ENCODE assay signal across 8 cellular contexts in genomic region chr17:62692721-62693431, GRCh38.
DNase-seq lines count a peak whose midpoint lies in the region; TF ChIP-seq lines count a peak whose summit lies in the region.

No MANE protein-coding gene starts in this region.

- H3K4me3 Mint-ChIP-seq in mesothelial cell of epicardium, result no peak overlapping the region
- H3K4me3 Mint-ChIP-seq in activated naive CD4-positive, alpha-beta T cell treated with anti-CD3 and anti-CD28 coated beads, Interleukin-2, amount 10 ng/mL, durations not matched to agents 7 days and 5 days, result no peak overlapping the region

- H3K14ac ChIP-seq in mesenchymal stem cell (ENCODE audit: low read length in 2 of 2), result no peak overlapping the region

- no peaks in the 10 kb centered on the region for H3K27me3 Mint-ChIP-seq in mesothelial cell of epicardium (ENCODE audit: low read depth)
- H3K27me3 Mint-ChIP-seq in activated naive CD4-positive, alpha-beta T cell treated with anti-CD3 and anti-CD28 coated beads, Interleukin-2, amount 10 ng/mL, durations not matched to agents 7 days and 5 days, result no peaks in the 10 kb centered on the region

- CTCF ChIA-PET in activated naive CD4-positive, alpha-beta T cell treated with anti-CD3 and anti-CD28 coated beads, Interleukin-2, amount 10 ng/mL, durations not matched to agents 7 days and 5 days (lab: Charles Lee), result no interaction called here

- H4K91ac ChIP-seq in mesenchymal stem cell (ENCODE audit: low read length), result no peak overlapping the region

- H3K4me3 ChIP-seq in DOHH2 (ENCODE audit: low read length) (no peak overlapping the region), astrocyte of the spinal cord (ENCODE audit: low read depth, low read length) (no peak overlapping the region), mesenchymal stem cell (ENCODE audit: insufficient read depth in 1 of 2, low read depth in 1 of 2, low read length in 2 of 2) (no peak overlapping the region)

- H3K4me1 ChIP-seq in DOHH2 (ENCODE audit: control insufficient read depth, low read length) (no peaks in the 10 kb centered on the region), mesenchymal stem cell (ENCODE audit: control insufficient read depth, insufficient read depth, low read depth, low read length) (peaks cover 5% of the 10 kb centered on the region)

- H3K9me3 ChIP-seq in DOHH2 (ENCODE audit: control insufficient read depth, insufficient read depth, low read length), result no peaks in the 10 kb centered on the region
- no peaks in the 10 kb centered on the region for H3K9me3 ChIP-seq in mesenchymal stem cell (ENCODE audit: control insufficient read depth, low read length)

- TF ChIP-seq CTCF in DOHH2 (IDR thresholded peaks at IDR 0.05; ENCODE audit: low read depth, low read length, poor library complexity, severe bottlenecking) (peak; percentile 38), astrocyte of the spinal cord (IDR thresholded peaks at IDR 0.05; ENCODE audit: low read depth, low read length) (peak; percentile 66), mesothelial cell of epicardium (IDR thresholded peaks at IDR 0.05; ENCODE audit: unreplicated experiment) (no peak)

- no peak overlapping the region for H2BK120ac ChIP-seq in mesenchymal stem cell (ENCODE audit: low read depth, low read length)

- no peaks in the 10 kb centered on the region for H3K9me2 ChIP-seq in DOHH2 (replicated peaks; ENCODE audit: control insufficient read depth, low read length)

- no peak overlapping the region for H3K4ac ChIP-seq in mesenchymal stem cell (ENCODE audit: low read depth in 1 of 2, low read length in 2 of 2)

- H3K9me3 Mint-ChIP-seq in mesothelial cell of epicardium, result no peaks in the 10 kb centered on the region
- H3K9me3 Mint-ChIP-seq in activated naive CD4-positive, alpha-beta T cell treated with anti-CD3 and anti-CD28 coated beads, Interleukin-2, amount 10 ng/mL, durations not matched to agents 7 days and 5 days, result no peaks in the 10 kb centered on the region

- no peaks in the 10 kb centered on the region for H3K79me2 ChIP-seq in DOHH2 (ENCODE audit: control insufficient read depth, low read length)

- no peaks in the 10 kb centered on the region for H3F3A ChIP-seq in DOHH2 (ENCODE audit: control insufficient read depth, insufficient read depth)

- H4K8ac ChIP-seq in mesenchymal stem cell (ENCODE audit: low read length), result no peak overlapping the region

- no peaks in the 10 kb centered on the region for H3K36me3 Mint-ChIP-seq in mesothelial cell of epicardium
- no peaks in the 10 kb centered on the region for H3K36me3 Mint-ChIP-seq in activated naive CD4-positive, alpha-beta T cell treated with anti-CD3 and anti-CD28 coated beads, Interleukin-2, amount 10 ng/mL, durations not matched to agents 7 days and 5 days

- H3K79me1 ChIP-seq in mesenchymal stem cell (replicated peaks; ENCODE audit: low read length, poor library complexity, severe bottlenecking), result peaks cover 10% of the 10 kb centered on the region

- H3K27ac ChIP-seq in DOHH2 (ENCODE audit: low read depth, low read length), result no peak overlapping the region
- H3K27ac ChIP-seq in mesenchymal stem cell (ENCODE audit: low read length, poor library complexity, severe bottlenecking), result no peak overlapping the region

- 96% methylated on average over 13 of the region's 14 CpGs for WGBS in mesenchymal stem cell

- H3K27me3 ChIP-seq in DOHH2 (ENCODE audit: control insufficient read depth, low read length), result no peaks in the 10 kb centered on the region
- H3K27me3 ChIP-seq in mesenchymal stem cell (ENCODE audit: control insufficient read depth in 1 of 2, insufficient read depth in 1 of 2, low read length in 2 of 2), result no peaks in the 10 kb centered on the region

- no peak overlapping the region for H3K18ac ChIP-seq in mesenchymal stem cell (ENCODE audit: low read depth in 1 of 2, low read length in 2 of 2)

- H4K20me1 ChIP-seq in DOHH2 (ENCODE audit: control insufficient read depth, insufficient read depth, low read depth, low read length), result no peaks in the 10 kb centered on the region

- peaks cover 6% of the 10 kb centered on the region for H3K4me1 Mint-ChIP-seq in mesothelial cell of epicardium
- no peaks in the 10 kb centered on the region for H3K4me1 Mint-ChIP-seq in activated naive CD4-positive, alpha-beta T cell treated with anti-CD3 and anti-CD28 coated beads, Interleukin-2, amount 10 ng/mL, durations not matched to agents 7 days and 5 days

- no peak overlapping the region for H2BK15ac ChIP-seq in mesenchymal stem cell (ENCODE audit: low read depth, poor library complexity, severe bottlenecking)

- no peak overlapping the region for H2BK5ac ChIP-seq in mesenchymal stem cell (ENCODE audit: low read depth, low read length, poor library complexity, severe bottlenecking)

- no peak overlapping the region for H3K27ac Mint-ChIP-seq in mesothelial cell of epicardium
- no peak overlapping the region for H3K27ac Mint-ChIP-seq in activated naive CD4-positive, alpha-beta T cell treated with anti-CD3 and anti-CD28 coated beads, Interleukin-2, amount 10 ng/mL, durations not matched to agents 7 days and 5 days

- no peaks in the 10 kb centered on the region for H3K36me3 ChIP-seq in DOHH2 (ENCODE audit: control insufficient read depth, low read length)
- peaks cover 44 to 62% of the 10 kb centered on the region in 2 experiments for H3K36me3 ChIP-seq in mesenchymal stem cell (ENCODE audit: control insufficient read depth in 1 of 2, insufficient read depth in 2 of 2, low read depth in 1 of 2, low read length in 2 of 2)

- no peak overlapping the region for H2BK12ac ChIP-seq in mesenchymal stem cell (ENCODE audit: low read length in 2 of 2)

- H3K4me2 ChIP-seq in DOHH2 (ENCODE audit: low read length) (no peak overlapping the region), mesenchymal stem cell (ENCODE audit: low read length, poor library complexity, severe bottlenecking) (no peak overlapping the region)

- no peak overlapping the region for H3K9ac ChIP-seq in mesenchymal stem cell (ENCODE audit: low read length)

- in situ Hi-C loops in astrocyte of the spinal cord (cut with HindIII; ENCODE audit: low sequenced_read_pairs), result no loop called here

- no peak overlapping the region for H3K23ac ChIP-seq in mesenchymal stem cell (ENCODE audit: low read length in 2 of 2)

- no peak overlapping the region for H2AK5ac ChIP-seq in mesenchymal stem cell (ENCODE audit: low read length, severe bottlenecking)

- H2AFZ ChIP-seq in mesenchymal stem cell (ENCODE audit: low read depth, low read length), result no peak overlapping the region

- DNase-seq in HuH-7 (ENCODE audit: low spot score) (peak; percentile 60), astrocyte of the spinal cord (ENCODE audit: low read depth, low spot score) (no peak), mesenchymal stem cell (peak; percentile 36), mesothelial cell of epicardium (ENCODE audit: low spot score in 2 of 2, unreplicated experiment in 2 of 2) (no peak), occipital lobe (lab: John Stamatoyannopoulos, UW) (no peak), ureter (ENCODE audit: low spot score) (no peak)
- DNase-seq in activated naive CD4-positive, alpha-beta T cell treated with anti-CD3 and anti-CD28 coated beads, Interleukin-2, amount 10 ng/mL, durations not matched to agents 7 days and 5 days, result no peak

Comparison
In these comparisons a context has a peak if more than half of its experiments do, and no peak if none do; other contexts are left out.
1. DNase-seq: peak in HuH-7 (single experiment) and mesenchymal stem cell (single experiment); none in astrocyte of the spinal cord (single experiment), mesothelial cell of epicardium (0 of 2), occipital lobe (single experiment), ureter (single experiment) and activated naive CD4-positive, alpha-beta T cell treated with anti-CD3 and anti-CD28 coated beads, Interleukin-2, amount 10 ng/mL, durations not matched to agents 7 days and 5 days (single experiment).